ENCODE assay signal across 25 cellular contexts in genomic region chr2:239412914-239413603, GRCh38.
"Had no signal": no experiment of that assay in that cellular context is flagged by ENCODE, and none has a peak within 500 bp of the region (broad histone marks: within the 10 kb centered on the region; RNA-seq: fewer than 3 reads in every experiment).

No MANE protein-coding gene starts in this region.

- H3K4me3 Mint-ChIP-seq: activated naive CD4-positive, alpha-beta T cell treated with anti-CD3 and anti-CD28 coated beads for 36 hours; nephron; stimulated activated memory B cell treated with anti-CD40 and anti-IgM and Interleukin-4, amounts not matched to agents 10 μg/mL and 1 μg/mL and 100 μg/mL, for 72 hours; stimulated activated naive CD8-positive, alpha-beta T cell treated with anti-CD3 and anti-CD28 coated beads, Interleukin-15, amount 100 ng/mL, for 72 hours; type B pancreatic cell had no signal

- H3K4me1 ChIP-seq: body of pancreas, gastroesophageal sphincter, uterus had no signal

- H3K4me3 ChIP-seq: body of pancreas, coronary artery, dorsolateral prefrontal cortex, gastroesophageal sphincter, skin epidermis, uterus had no signal

- H3K9me3 ChIP-seq: body of pancreas, uterus had no signal

- H3K9me3 Mint-ChIP-seq: type B pancreatic cell had no signal

- DNase-seq: activated CD4-positive, alpha-beta T cell treated with anti-CD3 and anti-CD28 coated beads for 4 hours; activated CD4-positive, alpha-beta T cell treated with anti-CD3 and anti-CD28 coated beads, Interleukin-2, amount 50 U/mL, for 4 hours; activated CD8-positive, alpha-beta memory T cell treated with anti-CD3 and anti-CD28 coated beads for 24 hours; activated effector memory CD4-positive, alpha-beta T cell treated with anti-CD3 and anti-CD28 coated beads, Interleukin-2, amount 50 U/mL, for 16 hours; activated naive CD4-positive, alpha-beta T cell treated with anti-CD3 and anti-CD28 coated beads for 36 hours; anterior cingulate cortex; body of pancreas; dorsolateral prefrontal cortex; effector memory CD4-positive, alpha-beta T cell; hippocampal formation; midbrain; posterior cingulate gyrus; stimulated activated CD4-positive, alpha-beta T cell treated with anti-CD3 and anti-CD28 coated beads, Interleukin-4, amount 100 ng/mL, for 24 hours; stimulated activated naive CD8-positive, alpha-beta T cell treated with anti-CD3 and anti-CD28 coated beads, Interleukin-15, amount 100 ng/mL, for 72 hours; substantia nigra; T-helper 1 cell; uterus had no signal

- H3K27me3 ChIP-seq: body of pancreas, dorsolateral prefrontal cortex, gastroesophageal sphincter, uterus had no signal

- H3K36me3 Mint-ChIP-seq: type B pancreatic cell had no signal

- H3K27me3 Mint-ChIP-seq: type B pancreatic cell had no signal

- H3K27ac ChIP-seq: body of pancreas, coronary artery, dorsolateral prefrontal cortex, gastroesophageal sphincter, skin epidermis, uterus, VCaP had no signal

- H3K27ac Mint-ChIP-seq: activated naive CD4-positive, alpha-beta T cell treated with anti-CD3 and anti-CD28 coated beads for 36 hours; nephron; stimulated activated memory B cell treated with anti-CD40 and anti-IgM and Interleukin-4, amounts not matched to agents 10 μg/mL and 1 μg/mL and 100 μg/mL, for 72 hours; stimulated activated naive CD8-positive, alpha-beta T cell treated with anti-CD3 and anti-CD28 coated beads, Interleukin-15, amount 100 ng/mL, for 72 hours; type B pancreatic cell had no signal

- H3K4me1 Mint-ChIP-seq: nephron; stimulated activated memory B cell treated with anti-CD40 and anti-IgM and Interleukin-4, amounts not matched to agents 10 μg/mL and 1 μg/mL and 100 μg/mL, for 72 hours had no signal

- H3K36me3 ChIP-seq: gastroesophageal sphincter, uterus had no signal

- ATAC-seq: body of pancreas; gastroesophageal sphincter; sciatic nerve; stimulated activated memory B cell treated with anti-CD40 and anti-IgM and Interleukin-4, amounts not matched to agents 10 μg/mL and 1 μg/mL and 100 μg/mL, for 72 hours; stimulated activated naive CD8-positive, alpha-beta T cell treated with anti-CD3 and anti-CD28 coated beads, Interleukin-15, amount 100 ng/mL, for 72 hours had no signal
